20 cellular contexts compared by ENCODE assay signal in the genomic region with DNA sequence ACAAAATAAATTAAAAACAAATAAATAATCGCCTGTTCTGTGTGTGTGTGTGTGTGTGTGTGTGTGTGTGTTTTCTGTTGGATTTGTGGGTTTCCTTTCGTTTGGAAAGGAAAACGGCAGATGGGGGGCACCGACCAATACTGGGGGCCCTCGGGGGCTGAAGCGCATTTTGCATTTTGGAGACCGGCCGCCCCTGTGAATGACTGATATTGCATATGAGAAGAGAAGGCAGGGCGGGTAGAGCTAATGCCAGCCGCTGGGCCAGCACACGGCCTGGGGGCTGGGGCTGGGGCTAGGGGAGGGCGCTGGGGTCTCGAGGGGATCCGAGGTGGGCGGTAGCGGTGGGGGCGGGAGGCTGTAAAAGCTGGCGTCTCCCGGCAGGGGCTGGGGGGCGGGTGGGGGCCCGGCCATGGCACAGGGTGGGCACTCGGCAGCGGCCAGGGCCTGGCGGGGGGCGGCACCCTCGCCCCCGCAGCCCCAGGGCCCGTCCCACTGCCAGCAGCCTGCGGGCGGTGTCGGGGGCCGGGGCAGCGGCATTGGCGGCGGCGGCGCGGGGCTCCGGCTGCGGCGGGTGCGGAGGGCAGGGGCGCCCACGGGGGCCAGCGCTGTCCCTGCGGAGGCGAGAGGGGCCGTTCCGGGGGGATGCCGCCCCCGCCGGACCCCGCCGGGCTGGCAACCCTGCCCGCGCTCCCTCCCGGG. TPM values are rescaled to one million over a fixed set of nuclear protein-coding genes. Genes with fewer than 3 reads are reported as not detected.
DNase-seq lines count a peak whose midpoint lies in the region; FAIRE-seq and TF ChIP-seq lines count a peak whose summit lies in the region.
"Had no signal": no experiment of that assay in that cellular context is flagged by ENCODE, and none has a peak within 500 bp of the region (broad histone marks: within the 10 kb centered on the region; RNA-seq: fewer than 3 reads in every experiment).

No MANE protein-coding gene starts in this region.

- 64 to 78% methylated on average over 10 to 57 of the region's 57 CpGs for WGBS in GM23248 (ENCODE audit: low coverage in 1 of 2, low lambda C conversion rate in 2 of 2, missing lambda C conversion rate in 2 of 2), 2 experiments
- no CpG with 5 or more reads among the region's 57 CpGs for WGBS in trophoblast cell (ENCODE audit: extremely low coverage, insufficient coverage, insufficient read length)

- DNase-seq in GM23248 (no peak), choroid plexus epithelial cell (ENCODE audit: low read depth) (no peak), osteoblast (ENCODE audit: insufficient read length, low spot score, missing footprints) (peak; percentile 85), GM12892 (ENCODE audit: insufficient read length) (no peak), NCI-H345 (lab: John Stamatoyannopoulos, UW) (no peak), GOT3 (lab: John Stamatoyannopoulos, UW) (no peak), trophoblast cell (no peak)
- DNase-seq: activated CD8-positive, alpha-beta memory T cell treated with anti-CD3 and anti-CD28 coated beads, Interleukin-2, amount 10 ng/mL, durations not matched to agents 7 days and 5 days; activated effector memory CD4-positive, alpha-beta T cell treated with anti-CD3 and anti-CD28 coated beads, Interleukin-2, amount 50 U/mL, for 16 hours; GDM1; kidney glomerular epithelial cell; NCI-H1105; NCI-H2171; NCI-H748 treated with DMSO at 0.1 percent for 48 hours had no signal

- H4K12ac ChIP-seq in trophoblast cell (ENCODE audit: low read depth, low read length), result no peak overlapping the region

- TF ChIP-seq CTCF in choroid plexus epithelial cell (conservative IDR thresholded peaks at IDR 0.05; ENCODE audit: low read depth, low read length), result no peak
- no peak for TF ChIP-seq CTCF in osteoblast (IDR thresholded peaks at IDR 0.05; ENCODE audit: extremely low read depth, low read depth, low read length)

- H3K36me3 ChIP-seq in BLaER1 treated with 17β-estradiol and CSF1 and Interleukin-3, amounts not matched to agents 10 nM and 100 nM, result peaks cover 28 to 76% (median 47%) of the 10 kb centered on the region in 11 experiments
- no peaks in the 10 kb centered on the region for H3K36me3 ChIP-seq in GM23248 (ENCODE audit: low read depth)
- H3K36me3 ChIP-seq in osteoblast (ENCODE audit: insufficient read depth, low read length), result peaks cover 9% of the 10 kb centered on the region
- peaks cover 49 to 54% of the 10 kb centered on the region in 2 experiments for H3K36me3 ChIP-seq in trophoblast cell (ENCODE audit: control insufficient read depth in 1 of 2, insufficient read depth in 2 of 2, low read length in 2 of 2)
- H3K36me3 ChIP-seq: uterus had no signal

- no peaks in the 10 kb centered on the region for H3K79me2 ChIP-seq in GM23248 (ENCODE audit: insufficient read depth)
- H3K79me2 ChIP-seq in osteoblast (ENCODE audit: insufficient read depth, low read length), result no peaks in the 10 kb centered on the region
- peaks cover 4% of the 10 kb centered on the region for H3K79me2 ChIP-seq in trophoblast cell (ENCODE audit: control insufficient read depth, insufficient read depth, low read length, poor library complexity)

- peaks cover 37 to 74% (median 57%) of the 10 kb centered on the region in 10 experiments for H3K4me1 ChIP-seq in BLaER1 treated with 17β-estradiol and CSF1 and Interleukin-3, amounts not matched to agents 10 nM and 100 nM
- no peaks in the 10 kb centered on the region for H3K4me1 ChIP-seq in GM23248 (ENCODE audit: insufficient read depth)
- peaks cover 11% of the 10 kb centered on the region for H3K4me1 ChIP-seq in osteoblast (ENCODE audit: insufficient read depth, low read length)
- peaks cover 11 to 12% of the 10 kb centered on the region in 2 experiments for H3K4me1 ChIP-seq in trophoblast cell (ENCODE audit: control insufficient read depth in 1 of 2, insufficient read depth in 2 of 2, low read length in 2 of 2)

- H3K79me1 ChIP-seq in trophoblast cell (ENCODE audit: low read length), result peaks cover 4% of the 10 kb centered on the region

- H2AFZ ChIP-seq in GM23248, result no peak overlapping the region
- H2AFZ ChIP-seq in osteoblast (ENCODE audit: low read length), result no peak overlapping the region
- H2AFZ ChIP-seq in trophoblast cell (ENCODE audit: insufficient read depth, low read length, poor library complexity), result no peak overlapping the region

- TF ChIP-seq POLR2A in GM12892 (IDR thresholded peaks at IDR 0.05; ENCODE audit: low read depth, low read length), result no peak

- no peak overlapping the region for H2BK5ac ChIP-seq in trophoblast cell (ENCODE audit: low read depth, low read length, poor library complexity)

- no peak overlapping the region for H4K91ac ChIP-seq in trophoblast cell (ENCODE audit: low read depth, low read length)

- H3K23ac ChIP-seq in trophoblast cell (ENCODE audit: low read length), result no peak overlapping the region

- H4K8ac ChIP-seq in trophoblast cell (ENCODE audit: low read depth, low read length), result no peak overlapping the region

- in situ Hi-C loops in GM23248 (cut with MboI), result no loop called here

- H3F3A ChIP-seq in GM23248 (ENCODE audit: insufficient read depth), result 0 out of 2 replicates have a peak, but pooled peaks cover 12% of the 10 kb centered on the region

- H3K27me3 ChIP-seq in BLaER1 treated with 17β-estradiol and CSF1 and Interleukin-3, amounts not matched to agents 10 nM and 100 nM, result peaks cover 0 to 7% (median 0%) of the 10 kb centered on the region in 11 experiments; a peak in 1 of 22 replicates
- no peaks in the 10 kb centered on the region for H3K27me3 ChIP-seq in GM23248 (replicated peaks; ENCODE audit: insufficient read depth)
- no peaks in the 10 kb centered on the region for H3K27me3 ChIP-seq in osteoblast (ENCODE audit: insufficient read depth, low read length)
- no peaks in the 10 kb centered on the region for H3K27me3 ChIP-seq in trophoblast cell (ENCODE audit: insufficient read depth, low read length)
- H3K27me3 ChIP-seq: right atrium auricular region, uterus had no signal

- no peaks in the 10 kb centered on the region for H3K9me2 ChIP-seq in GM23248 (ENCODE audit: insufficient read depth)

- H3K4me2 ChIP-seq in BLaER1 treated with 17β-estradiol and CSF1 and Interleukin-3, amounts not matched to agents 10 nM and 100 nM, result peak overlapping the region; percentile 89 to 98 (median 94)
- H3K4me2 ChIP-seq in GM23248 (ENCODE audit: unreplicated experiment) (peak overlapping the region; percentile 0), osteoblast (ENCODE audit: insufficient read depth, low read length) (no peak overlapping the region), trophoblast cell (ENCODE audit: low read length) (no peak overlapping the region)

- no peak for FAIRE-seq in GM12892 (lab: Jason Lieb, UNC)
- FAIRE-seq: endothelial cell of umbilical vein, HTR-8/SVneo had no signal

- H2BK12ac ChIP-seq in trophoblast cell (ENCODE audit: low read length), result no peak overlapping the region

- H3K18ac ChIP-seq in trophoblast cell (ENCODE audit: low read length), result no peak overlapping the region

- H3K27ac ChIP-seq in BLaER1 treated with 17β-estradiol and CSF1 and Interleukin-3, amounts not matched to agents 10 nM and 100 nM, result peak overlapping the region in 5 of 11 experiments; percentile 42 to 61 (median 53); a peak in 7 of 22 replicates
- H3K27ac ChIP-seq in GM23248, result no peak overlapping the region
- H3K27ac ChIP-seq in osteoblast (ENCODE audit: low read depth, low read length), result no peak overlapping the region
- H3K27ac ChIP-seq in trophoblast cell (ENCODE audit: low read depth, low read length), result no peak overlapping the region
- H3K27ac ChIP-seq: neutrophil, right atrium auricular region, uterus had no signal

- H2AK5ac ChIP-seq in trophoblast cell (ENCODE audit: low read length), result no peak overlapping the region

- no peaks in the 10 kb centered on the region for H3K9me3 ChIP-seq in BLaER1 treated with 17β-estradiol and CSF1 and Interleukin-3, amounts not matched to agents 10 nM and 100 nM (replicated peaks in 1 of 11)
- H3K9me3 ChIP-seq in GM23248 (ENCODE audit: low read depth) (no peaks in the 10 kb centered on the region), osteoblast (ENCODE audit: low read depth, low read length) (no peaks in the 10 kb centered on the region), trophoblast cell (ENCODE audit: insufficient read depth, low read depth, low read length) (no peaks in the 10 kb centered on the region)
- H3K9me3 ChIP-seq: neutrophil, right atrium auricular region, uterus had no signal

- no peak overlapping the region for H3K14ac ChIP-seq in trophoblast cell (ENCODE audit: low read length)

- H2BK120ac ChIP-seq in trophoblast cell (ENCODE audit: insufficient read depth, low read length, poor library complexity), result no peak overlapping the region

- H3K4ac ChIP-seq in trophoblast cell (ENCODE audit: low read depth, low read length), result no peak overlapping the region

- H4K20me1 ChIP-seq in BLaER1 treated with 17β-estradiol and CSF1 and Interleukin-3, amounts not matched to agents 10 nM and 100 nM, result peaks cover 0 to 81% (median 41%) of the 10 kb centered on the region in 11 experiments; a peak in 18 of 22 replicates
- H4K20me1 ChIP-seq in GM23248 (ENCODE audit: insufficient read depth) (no peaks in the 10 kb centered on the region), osteoblast (ENCODE audit: insufficient read depth, low read length) (peaks cover 2% of the 10 kb centered on the region)

- H3K4me3 ChIP-seq in BLaER1 treated with 17β-estradiol and CSF1 and Interleukin-3, amounts not matched to agents 10 nM and 100 nM, result peak overlapping the region in 9 of 10 experiments; percentile 37 to 68 (median 52); a peak in 15 of 20 replicates
- no peak overlapping the region for H3K4me3 ChIP-seq in GM23248
- H3K4me3 ChIP-seq in choroid plexus epithelial cell (ENCODE audit: low read depth, low read length), result peak overlapping the region; percentile 3
- no peak overlapping the region for H3K4me3 ChIP-seq in osteoblast (ENCODE audit: insufficient read depth, low read length)
- no peak overlapping the region for H3K4me3 ChIP-seq in trophoblast cell (ENCODE audit: low read depth, low read length)
- H3K4me3 ChIP-seq: uterus had no signal

- H3K9ac ChIP-seq in BLaER1 treated with 17β-estradiol and CSF1 and Interleukin-3, amounts not matched to agents 10 nM and 100 nM, result peak overlapping the region; percentile 51 to 83 (median 68); a peak in 21 of 22 replicates
- H3K9ac ChIP-seq in GM23248 (no peak overlapping the region), trophoblast cell (ENCODE audit: low read length) (no peak overlapping the region)

RNA-seq across cellular contexts. Expression of a gene that starts 11.2 kb away (rescaled TPM):
- 2.8 and 4.0 TPM in 2 replicates for total RNA-seq in GM23248 (2014; rRNA removed; shearing (Covaris generic))
- polyA plus RNA-seq in GM23248 (2016; fragmentation: Nextera tagmentation; extraction: Ambion mirVana), result 0.52 and 0.61 TPM in 2 replicates
- total RNA-seq in osteoblast, result 5.1 and 7.4 TPM in 2 replicates
- polyA plus RNA-seq in GM12892 (2012; ENCODE audit: missing spikeins), result 0.93 TPM
- polyA plus RNA-seq in trophoblast cell (2013), result 7.8 TPM in 2 replicates

RNA-seq across cellular contexts. Expression of a gene that starts 13.9 kb away (rescaled TPM):
- 11.4 and 14.8 TPM in 2 replicates for total RNA-seq in GM23248 (2014; rRNA removed; shearing (Covaris generic))
- polyA plus RNA-seq in GM23248 (2016; fragmentation: Nextera tagmentation; extraction: Ambion mirVana), result 7.6 and 7.9 TPM in 2 replicates
- total RNA-seq in osteoblast, result 10.9 and 14.7 TPM in 2 replicates
- 14.7 TPM for polyA plus RNA-seq in GM12892 (2012; ENCODE audit: missing spikeins)
- polyA plus RNA-seq in trophoblast cell (2013), result 14.4 and 15.4 TPM in 2 replicates

RNA-seq across cellular contexts. Expression of a gene that starts 14.1 kb away (rescaled TPM):
- 10.9 and 40.8 TPM in 2 replicates for total RNA-seq in GM23248 (2014; rRNA removed; shearing (Covaris generic))
- polyA plus RNA-seq in GM23248 (2016; fragmentation: Nextera tagmentation; extraction: Ambion mirVana), result 87.8 and 96.9 TPM in 2 replicates
- total RNA-seq in osteoblast, result 8.5 and 11.6 TPM in 2 replicates
- polyA plus RNA-seq in GM12892 (2012; ENCODE audit: missing spikeins), result 33.6 TPM
- 196 and 214 TPM in 2 replicates for polyA plus RNA-seq in trophoblast cell (2013)

RNA-seq across cellular contexts. Expression of a gene that starts 17.8 kb away (rescaled TPM):
- 14.7 and 23.0 TPM in 2 replicates for total RNA-seq in GM23248 (2014; rRNA removed; shearing (Covaris generic))
- 74.5 and 78.8 TPM in 2 replicates for polyA plus RNA-seq in GM23248 (2016; fragmentation: Nextera tagmentation; extraction: Ambion mirVana)
- 21.8 and 40.5 TPM in 2 replicates for total RNA-seq in osteoblast
- polyA plus RNA-seq in GM12892 (2012; ENCODE audit: missing spikeins), result 50.8 TPM
- 62.8 and 66.5 TPM in 2 replicates for polyA plus RNA-seq in trophoblast cell (2013)

RNA-seq across cellular contexts. Expression of a gene that starts 20.2 kb away (rescaled TPM):
- total RNA-seq in GM23248 (2014; rRNA removed; shearing (Covaris generic)), result 10.9 and 19.1 TPM in 2 replicates
- polyA plus RNA-seq in GM23248 (2016; fragmentation: Nextera tagmentation; extraction: Ambion mirVana), result 8.7 and 9.1 TPM in 2 replicates
- 12.7 and 14.8 TPM in 2 replicates for total RNA-seq in osteoblast
- polyA plus RNA-seq in GM12892 (2012; ENCODE audit: missing spikeins), result 1.2 TPM
- 16.0 and 16.6 TPM in 2 replicates for polyA plus RNA-seq in trophoblast cell (2013)

Comparison
In these comparisons a context has a peak if more than half of its experiments do, and no peak if none do; other contexts are left out.
1. H3K4me2 ChIP-seq: peak in BLaER1 treated with 17β-estradiol and CSF1 and Interleukin-3, amounts not matched to agents 10 nM and 100 nM (11 of 11) and GM23248 (single experiment); none in osteoblast (single experiment) and trophoblast cell (single experiment).
2. H3K4me3 ChIP-seq: peak in BLaER1 treated with 17β-estradiol and CSF1 and Interleukin-3, amounts not matched to agents 10 nM and 100 nM (9 of 10) and choroid plexus epithelial cell (single experiment); none in GM23248 (single experiment), osteoblast (single experiment) and trophoblast cell (single experiment).
3. H3K9ac ChIP-seq: peak in BLaER1 treated with 17β-estradiol and CSF1 and Interleukin-3, amounts not matched to agents 10 nM and 100 nM (11 of 11); none in GM23248 (single experiment) and trophoblast cell (single experiment).